Comparison of ENCODE assay signal across 1 cellular context in the genomic region with DNA sequence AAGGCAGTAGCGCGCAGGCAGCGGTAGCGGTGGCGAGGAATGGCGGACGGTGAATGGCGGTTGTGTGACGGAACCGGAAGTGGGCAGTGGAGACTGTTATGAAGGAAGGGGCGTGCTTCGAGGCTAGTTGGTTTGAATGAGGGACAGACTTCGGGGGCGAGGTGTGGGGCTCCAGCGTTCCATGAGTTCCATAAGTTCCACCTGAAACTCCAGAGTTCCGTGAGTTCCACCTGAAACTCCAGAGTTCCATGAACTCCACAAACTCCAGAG.
TF ChIP-seq lines count a peak whose summit lies in the region.

No MANE protein-coding gene starts in this region.

TF ChIP-seq in SK-N-SH, 30 proteins besides CTCF, POLR2A, EP300 and RAD21 (continued from another document):
- TF ChIP-seq, protein P1, sequence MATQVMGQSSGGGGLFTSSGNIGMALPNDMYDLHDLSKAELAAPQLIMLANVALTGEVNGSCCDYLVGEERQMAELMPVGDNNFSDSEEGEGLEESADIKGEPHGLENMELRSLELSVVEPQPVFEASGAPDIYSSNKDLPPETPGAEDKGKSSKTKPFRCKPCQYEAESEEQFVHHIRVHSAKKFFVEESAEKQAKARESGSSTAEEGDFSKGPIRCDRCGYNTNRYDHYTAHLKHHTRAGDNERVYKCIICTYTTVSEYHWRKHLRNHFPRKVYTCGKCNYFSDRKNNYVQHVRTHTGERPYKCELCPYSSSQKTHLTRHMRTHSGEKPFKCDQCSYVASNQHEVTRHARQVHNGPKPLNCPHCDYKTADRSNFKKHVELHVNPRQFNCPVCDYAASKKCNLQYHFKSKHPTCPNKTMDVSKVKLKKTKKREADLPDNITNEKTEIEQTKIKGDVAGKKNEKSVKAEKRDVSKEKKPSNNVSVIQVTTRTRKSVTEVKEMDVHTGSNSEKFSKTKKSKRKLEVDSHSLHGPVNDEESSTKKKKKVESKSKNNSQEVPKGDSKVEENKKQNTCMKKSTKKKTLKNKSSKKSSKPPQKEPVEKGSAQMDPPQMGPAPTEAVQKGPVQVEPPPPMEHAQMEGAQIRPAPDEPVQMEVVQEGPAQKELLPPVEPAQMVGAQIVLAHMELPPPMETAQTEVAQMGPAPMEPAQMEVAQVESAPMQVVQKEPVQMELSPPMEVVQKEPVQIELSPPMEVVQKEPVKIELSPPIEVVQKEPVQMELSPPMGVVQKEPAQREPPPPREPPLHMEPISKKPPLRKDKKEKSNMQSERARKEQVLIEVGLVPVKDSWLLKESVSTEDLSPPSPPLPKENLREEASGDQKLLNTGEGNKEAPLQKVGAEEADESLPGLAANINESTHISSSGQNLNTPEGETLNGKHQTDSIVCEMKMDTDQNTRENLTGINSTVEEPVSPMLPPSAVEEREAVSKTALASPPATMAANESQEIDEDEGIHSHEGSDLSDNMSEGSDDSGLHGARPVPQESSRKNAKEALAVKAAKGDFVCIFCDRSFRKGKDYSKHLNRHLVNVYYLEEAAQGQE (IDR thresholded peaks at IDR 0.05; ENCODE audit: low read depth, low read length) = no peak
- TF ChIP-seq, protein P2, sequence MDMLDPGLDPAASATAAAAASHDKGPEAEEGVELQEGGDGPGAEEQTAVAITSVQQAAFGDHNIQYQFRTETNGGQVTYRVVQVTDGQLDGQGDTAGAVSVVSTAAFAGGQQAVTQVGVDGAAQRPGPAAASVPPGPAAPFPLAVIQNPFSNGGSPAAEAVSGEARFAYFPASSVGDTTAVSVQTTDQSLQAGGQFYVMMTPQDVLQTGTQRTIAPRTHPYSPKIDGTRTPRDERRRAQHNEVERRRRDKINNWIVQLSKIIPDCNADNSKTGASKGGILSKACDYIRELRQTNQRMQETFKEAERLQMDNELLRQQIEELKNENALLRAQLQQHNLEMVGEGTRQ (IDR thresholded peaks at IDR 0.05; ENCODE audit: borderline replicate concordance, low read depth, low read length) = no peak
- TF ChIP-seq JUND (IDR thresholded peaks at IDR 0.05) = no peak
- TF ChIP-seq SMC3 (IDR thresholded peaks at IDR 0.05; ENCODE audit: low read depth, low read length) = no peak
- TF ChIP-seq FOXM1 (IDR thresholded peaks at IDR 0.05; ENCODE audit: low read depth) = no peak
- no peak for TF ChIP-seq TAF1 (IDR thresholded peaks at IDR 0.05; ENCODE audit: borderline replicate concordance, low read depth, low read length)
- no peak for TF ChIP-seq RFX5 (IDR thresholded peaks at IDR 0.05; ENCODE audit: low read length)
